In the genomic region with DNA sequence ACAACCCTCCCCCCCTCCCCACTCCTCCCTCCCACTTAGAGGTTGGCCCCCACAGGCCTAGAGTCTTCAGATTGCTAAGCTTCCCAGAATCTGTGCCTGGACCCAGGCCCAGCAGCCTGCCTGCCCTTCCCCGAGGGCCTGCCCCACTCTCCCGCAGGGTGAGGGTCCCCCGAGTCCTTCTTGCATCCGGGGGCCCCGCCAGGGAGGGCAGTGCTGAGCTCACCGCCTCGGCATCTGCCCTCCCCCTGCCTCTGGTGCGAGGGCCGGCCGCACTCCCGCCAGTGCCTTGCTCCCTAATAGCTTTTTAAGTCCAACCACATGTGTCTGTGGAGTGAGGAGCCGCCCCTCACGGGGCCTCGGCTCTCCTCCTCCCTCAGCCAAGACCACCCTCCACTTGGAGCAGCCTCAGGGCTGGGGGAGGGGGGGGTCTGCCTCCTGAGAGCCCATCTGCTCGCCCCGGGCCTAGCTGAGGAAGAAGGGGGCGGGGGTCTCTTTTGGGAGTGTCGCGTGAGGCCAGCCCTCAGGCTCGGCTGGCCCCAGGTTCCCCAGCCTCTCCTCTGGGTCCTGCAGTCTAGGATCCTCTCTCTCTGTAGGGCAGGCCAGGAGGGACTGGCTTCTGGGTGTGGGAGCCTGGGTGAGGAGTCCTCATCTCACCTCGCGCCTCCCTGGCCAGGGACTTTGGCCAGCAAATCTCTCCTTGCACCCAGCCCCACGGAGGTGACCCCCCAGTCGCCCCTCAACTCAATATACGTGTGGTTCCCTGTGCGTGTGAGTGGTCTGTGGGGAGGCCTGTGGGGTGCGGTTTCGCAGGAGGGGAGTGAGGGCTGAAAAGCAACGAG, we compare ENCODE assay signal across 10 cellular contexts. TPM values are rescaled to one million over a fixed set of nuclear protein-coding genes. Genes with fewer than 3 reads are reported as not detected.
DNase-seq lines count a peak whose midpoint lies in the region; ATAC-seq and TF ChIP-seq lines count a peak whose summit lies in the region.
"Had no signal": no experiment of that assay in that cellular context is flagged by ENCODE, and none has a peak within 500 bp of the region (broad histone marks: within the 10 kb centered on the region; RNA-seq: fewer than 3 reads in every experiment).

No MANE protein-coding gene starts in this region.

- peaks cover 85% of the 10 kb centered on the region for H3K4me1 ChIP-seq in osteoblast (ENCODE audit: insufficient read depth, low read length)
- peaks cover 16% of the 10 kb centered on the region for H3K4me1 ChIP-seq in HAP-1

- no peak for ATAC-seq in HG03520 (IDR thresholded peaks at IDR 0.05; ENCODE audit: unreplicated experiment)
- ATAC-seq: effector memory CD8-positive, alpha-beta T cell; stimulated activated naive CD8-positive, alpha-beta T cell treated with anti-CD3 and anti-CD28 coated beads, Interleukin-15, amount 100 ng/mL, for 72 hours had no signal

- H3K79me2 ChIP-seq in osteoblast (ENCODE audit: insufficient read depth, low read length) = peaks cover 87% of the 10 kb centered on the region

- H3K36me3 ChIP-seq in SK-N-MC (ENCODE audit: insufficient read depth, low read length) (no peaks in the 10 kb centered on the region; the same call in 1 of the 2 replicates), osteoblast (ENCODE audit: insufficient read depth, low read length) (peaks cover 5% of the 10 kb centered on the region), HAP-1 (replicated peaks) (no peaks in the 10 kb centered on the region)

- H2AFZ ChIP-seq in osteoblast (ENCODE audit: low read length) = no peak overlapping the region

- H3K4me3 ChIP-seq in SK-N-MC = peak overlapping the region; percentile 32
- peak overlapping the region; percentile 30 for H3K4me3 ChIP-seq in fibroblast of villous mesenchyme (ENCODE audit: low read depth, low read length)
- peak overlapping the region; percentile 56 for H3K4me3 ChIP-seq in osteoblast (ENCODE audit: insufficient read depth, low read length)
- H3K4me3 ChIP-seq in HAP-1 = no peak overlapping the region

- peak; percentile 91 for DNase-seq in AG20443 (ENCODE audit: low spot score)
- no peak for DNase-seq in SK-N-MC (ENCODE audit: low read depth, low spot score)
- peak; percentile 91 for DNase-seq in fibroblast of villous mesenchyme (ENCODE audit: low read depth)
- peak; percentile 96 for DNase-seq in osteoblast (ENCODE audit: insufficient read length, low spot score, missing footprints)
- no peak for DNase-seq in NCI-H1092 treated with DMSO at 0.1 percent for 48 hours (lab: John Stamatoyannopoulos, UW)
- no peak for DNase-seq in GM13977 (ENCODE audit: low spot score)
- no peak for DNase-seq in HAP-1 (ENCODE audit: low spot score in 2 of 2)
- DNase-seq: effector memory CD8-positive, alpha-beta T cell; stimulated activated naive CD8-positive, alpha-beta T cell treated with anti-CD3 and anti-CD28 coated beads, Interleukin-15, amount 100 ng/mL, for 72 hours had no signal

- in situ Hi-C loops in GM13977 (cut with MboI; ENCODE audit: low pct_unique_long_range_greater_than_20kb, low sequenced_read_pairs, unreplicated experiment) = no loop called here
- in situ Hi-C loops in HAP-1 (cut with MboI; ENCODE audit: low sequenced_read_pairs) = loop anchor here (5.0 kb wide), 1 partner anchor 68 kb away; no protein-coding TSS in a partner anchor

- no peaks in the 10 kb centered on the region for H3K27me3 ChIP-seq in osteoblast (ENCODE audit: insufficient read depth, low read length)
- no peaks in the 10 kb centered on the region for H3K27me3 ChIP-seq in HAP-1 (ENCODE audit: low read depth)

- H3K27ac ChIP-seq in SK-N-MC (peak overlapping the region; percentile 89), osteoblast (ENCODE audit: low read depth, low read length) (peak overlapping the region; percentile 96)

- peak overlapping the region; percentile 66 for H3K9ac ChIP-seq in SK-N-MC (ENCODE audit: insufficient read length)

- TF ChIP-seq CTCF in fibroblast of villous mesenchyme (IDR thresholded peaks at IDR 0.05; ENCODE audit: insufficient read depth, low read depth, low read length) = no peak
- TF ChIP-seq CTCF in osteoblast (IDR thresholded peaks at IDR 0.05; ENCODE audit: extremely low read depth, low read depth, low read length) = no peak
- TF ChIP-seq CTCF in GM13977 (IDR thresholded peaks at IDR 0.05; ENCODE audit: extremely low read depth, insufficient read depth, missing control alignments) = no peak

- H3K9me3 ChIP-seq in SK-N-MC (ENCODE audit: low read depth, low read length) (no peaks in the 10 kb centered on the region), osteoblast (ENCODE audit: low read depth, low read length) (no peaks in the 10 kb centered on the region), HAP-1 (no peaks in the 10 kb centered on the region)

- H3K4me2 ChIP-seq in osteoblast (ENCODE audit: insufficient read depth, low read length) = peak overlapping the region; percentile 41

- peaks cover 17% of the 10 kb centered on the region for H4K20me1 ChIP-seq in osteoblast (ENCODE audit: insufficient read depth, low read length)

RNA-seq across cellular contexts. Expression of a gene that starts 47.2 kb away (rescaled TPM):
- total RNA-seq in fibroblast of villous mesenchyme (2.6 and 3.9 TPM in 2 replicates), osteoblast (0.29 and 0.36 TPM in 2 replicates)

Comparison
In these comparisons a context has a peak if more than half of its experiments do, and no peak if none do; other contexts are left out.
1. DNase-seq: peak in AG20443 (single experiment), fibroblast of villous mesenchyme (single experiment) and osteoblast (single experiment); none in SK-N-MC (single experiment), NCI-H1092 treated with DMSO at 0.1 percent for 48 hours (single experiment), GM13977 (single experiment) and HAP-1 (0 of 2).